Comparison of ENCODE assay signal across 1 cellular context in the genomic region with DNA sequence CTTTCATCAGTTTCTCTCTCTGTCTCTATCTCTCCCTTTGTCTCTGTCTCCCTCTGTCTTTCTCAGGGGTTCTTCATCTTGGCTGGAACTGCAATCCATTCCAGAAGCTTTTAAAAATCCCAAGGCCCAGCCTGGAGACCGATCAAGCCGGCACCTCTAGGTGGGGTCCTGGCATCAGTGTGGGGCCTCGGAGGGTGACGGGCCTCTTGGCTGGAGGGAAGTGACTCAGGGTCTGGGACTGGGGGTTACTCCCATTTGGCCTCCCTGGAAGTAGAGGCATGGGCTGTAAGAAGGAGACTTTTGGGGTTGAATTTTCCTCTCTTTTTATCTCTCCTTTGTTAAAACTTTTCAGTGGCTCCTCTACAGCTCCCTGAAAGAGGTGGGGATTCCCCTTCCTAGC.
TF ChIP-seq lines count a peak whose summit lies in the region.

No MANE protein-coding gene starts in this region.

TF ChIP-seq in endothelial cell of umbilical vein, 7 proteins besides CTCF, POLR2A, EP300 and RAD21:
- TF ChIP-seq POLR2AphosphoS5 (IDR thresholded peaks at IDR 0.05; ENCODE audit: insufficient read depth, low read depth, low read length) (no peak), GATA2 (IDR thresholded peaks at IDR 0.05; ENCODE audit: insufficient read depth, insufficient read length, low read depth, low read length) (no peak), EZH2 (IDR thresholded peaks at IDR 0.05; ENCODE audit: borderline replicate concordance, low read depth, low read length, severe bottlenecking) (no peak), MYC (IDR thresholded peaks at IDR 0.05; ENCODE audit: low read depth, low read length) (no peak), MAX (IDR thresholded peaks at IDR 0.05; ENCODE audit: insufficient read depth, insufficient read length) (no peak), FOS (IDR thresholded peaks at IDR 0.05; ENCODE audit: borderline replicate concordance, insufficient read depth, low read length) (peak; percentile 19), JUN (IDR thresholded peaks at IDR 0.05; ENCODE audit: borderline replicate concordance, insufficient read depth, insufficient read length, low read depth) (no peak)
